In the genomic region with DNA sequence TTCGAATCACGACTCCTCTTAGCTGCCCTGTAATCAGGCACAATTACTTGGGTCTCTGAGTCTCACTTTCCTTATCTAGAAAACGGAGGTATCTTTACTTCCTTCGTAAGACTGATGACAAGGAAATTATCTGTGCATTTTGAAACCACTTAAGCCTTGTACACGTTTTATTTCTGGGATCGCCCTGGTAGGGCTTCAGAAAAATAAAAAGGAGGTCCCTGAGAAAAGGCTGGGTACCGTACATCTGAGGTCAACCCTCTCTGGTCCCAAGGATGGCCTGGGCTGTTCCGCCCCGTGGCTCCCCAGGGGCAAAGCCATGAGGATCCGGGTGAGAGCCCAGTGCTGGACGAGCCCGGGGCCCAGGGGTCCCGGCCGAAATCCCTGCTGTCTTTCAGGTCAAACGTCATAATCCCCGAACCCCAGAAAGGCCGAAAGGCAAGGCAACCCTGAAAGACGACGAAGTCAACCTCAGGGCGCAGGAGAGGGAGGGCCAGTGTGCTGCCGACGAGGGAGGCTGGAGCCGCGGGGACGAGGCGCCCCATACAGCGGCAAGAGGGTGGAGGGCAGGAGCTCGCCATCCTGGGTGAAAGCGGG, we compare ENCODE assay signal across 8 cellular contexts. TPM values are rescaled to one million over a fixed set of nuclear protein-coding genes. Genes with fewer than 3 reads are reported as not detected.
A peak's percentile ranks its signal among the peaks of the same experiment; 100 is the strongest.
DNase-seq lines count a peak whose midpoint lies in the region; FAIRE-seq and TF ChIP-seq lines count a peak whose summit lies in the region.

No MANE protein-coding gene starts in this region.

- peak overlapping the region; percentile 93 for H3K27ac ChIP-seq in effector memory CD4-positive, alpha-beta T cell (ENCODE audit: insufficient read depth, low read length, poor library complexity, severe bottlenecking)

- no peaks in the 10 kb centered on the region for H3K9me3 Mint-ChIP-seq in activated CD4-positive, alpha-beta T cell treated with anti-CD3 and anti-CD28 coated beads, Interleukin-2, amount 10 ng/mL, durations not matched to agents 7 days and 5 days
- H3K9me3 Mint-ChIP-seq in nephron: no peaks in the 10 kb centered on the region

- CTCF ChIA-PET in activated CD4-positive, alpha-beta T cell treated with anti-CD3 and anti-CD28 coated beads, Interleukin-2, amount 10 ng/mL, durations not matched to agents 7 days and 5 days (lab: Charles Lee): interaction anchor here (1.1 to 2.0 kb wide), 4 partner anchors 11 to 263 kb away, joined by 3 to 9 read pairs (median 7); a partner anchor contains a TSS

- DNase-seq in activated CD4-positive, alpha-beta T cell treated with anti-CD3 and anti-CD28 coated beads, Interleukin-2, amount 10 ng/mL, durations not matched to agents 7 days and 5 days: no peak
- DNase-seq in activated CD4-positive, alpha-beta T cell treated with anti-CD3 and anti-CD28 coated beads for 4 hours: no peak
- DNase-seq in LNCaP clone FGC (ENCODE audit: low read depth): no peak
- DNase-seq in effector memory CD4-positive, alpha-beta T cell: no peak
- DNase-seq in mesenteric fat pad (ENCODE audit: low spot score): no peak
- DNase-seq in ACHN: no peak
- DNase-seq in GM19239 (ENCODE audit: insufficient read length, low spot score): no peak

- H3K36me3 Mint-ChIP-seq in activated CD4-positive, alpha-beta T cell treated with anti-CD3 and anti-CD28 coated beads, Interleukin-2, amount 10 ng/mL, durations not matched to agents 7 days and 5 days (ENCODE audit: low read depth): peaks cover 36% of the 10 kb centered on the region
- peaks cover 30% of the 10 kb centered on the region for H3K36me3 Mint-ChIP-seq in nephron (ENCODE audit: low read depth)

- H3K9me3 ChIP-seq in effector memory CD4-positive, alpha-beta T cell (ENCODE audit: control insufficient read depth, low read length): no peaks in the 10 kb centered on the region

- TF ChIP-seq CTCF in LNCaP clone FGC (IDR thresholded peaks at IDR 0.05; ENCODE audit: control insufficient read depth, extremely low read depth, insufficient read depth) (no peak), nephron (IDR thresholded peaks at IDR 0.05; ENCODE audit: unreplicated experiment in 3 of 3) (no peak)

- peaks cover 57% of the 10 kb centered on the region for H3K4me1 ChIP-seq in effector memory CD4-positive, alpha-beta T cell (ENCODE audit: control insufficient read depth, insufficient read depth, low read length, poor library complexity, severe bottlenecking)

- peak overlapping the region; percentile 99 for H3K27ac Mint-ChIP-seq in activated CD4-positive, alpha-beta T cell treated with anti-CD3 and anti-CD28 coated beads, Interleukin-2, amount 10 ng/mL, durations not matched to agents 7 days and 5 days
- H3K27ac Mint-ChIP-seq in nephron: peak overlapping the region; percentile 100

- no peak for FAIRE-seq in GM19239 (lab: Jason Lieb, UNC)

- H3K27me3 Mint-ChIP-seq in activated CD4-positive, alpha-beta T cell treated with anti-CD3 and anti-CD28 coated beads, Interleukin-2, amount 10 ng/mL, durations not matched to agents 7 days and 5 days: no peaks in the 10 kb centered on the region
- no peaks in the 10 kb centered on the region for H3K27me3 Mint-ChIP-seq in nephron (ENCODE audit: low read depth)

- H3K4me1 Mint-ChIP-seq in activated CD4-positive, alpha-beta T cell treated with anti-CD3 and anti-CD28 coated beads, Interleukin-2, amount 10 ng/mL, durations not matched to agents 7 days and 5 days: peaks cover 46% of the 10 kb centered on the region
- peaks cover 26% of the 10 kb centered on the region for H3K4me1 Mint-ChIP-seq in nephron

- H3K27me3 ChIP-seq in effector memory CD4-positive, alpha-beta T cell (replicated peaks; ENCODE audit: control insufficient read depth, insufficient read depth, low read length, poor library complexity, severe bottlenecking): no peaks in the 10 kb centered on the region

- H3K4me3 ChIP-seq in LNCaP clone FGC (ENCODE audit: low read depth, low read length): peak overlapping the region; percentile 94
- peak overlapping the region; percentile 98 for H3K4me3 ChIP-seq in effector memory CD4-positive, alpha-beta T cell (ENCODE audit: insufficient read depth, low read depth, low read length, poor library complexity, severe bottlenecking)

- H3K4me3 Mint-ChIP-seq in activated CD4-positive, alpha-beta T cell treated with anti-CD3 and anti-CD28 coated beads, Interleukin-2, amount 10 ng/mL, durations not matched to agents 7 days and 5 days: peak overlapping the region; percentile 89
- peak overlapping the region; percentile 94 to 95 (median 95) for H3K4me3 Mint-ChIP-seq in nephron

- in situ Hi-C loops in ACHN (cut with HindIII; ENCODE audit: low pct_ligation_motif_present, low pct_unique_long_range_greater_than_20kb, low sequenced_read_pairs): no loop called here

- peaks cover 26% of the 10 kb centered on the region for H3K36me3 ChIP-seq in effector memory CD4-positive, alpha-beta T cell (ENCODE audit: control insufficient read depth, insufficient read depth, low read length)

- POLR2A ChIA-PET in activated CD4-positive, alpha-beta T cell treated with anti-CD3 and anti-CD28 coated beads, Interleukin-2, amount 10 ng/mL, durations not matched to agents 7 days and 5 days (lab: Charles Lee): interaction anchor here (0.5 to 2.0 kb wide), 4 partner anchors 37 to 529 kb away, joined by 3 to 9 read pairs (median 4); a partner anchor contains a TSS

RNA-seq across cellular contexts. Expression of a gene that starts 0.7 kb away (rescaled TPM):
- 100 to 1,000 TPM; 552 to 581 TPM for total RNA-seq in activated CD4-positive, alpha-beta T cell treated with anti-CD3 and anti-CD28 coated beads, Interleukin-2, amount 10 ng/mL, durations not matched to agents 7 days and 5 days
- total RNA-seq in mesenteric fat pad: 224 TPM

RNA-seq across cellular contexts. Expression of a gene that starts 23.3 kb away (rescaled TPM):
- total RNA-seq in activated CD4-positive, alpha-beta T cell treated with anti-CD3 and anti-CD28 coated beads, Interleukin-2, amount 10 ng/mL, durations not matched to agents 7 days and 5 days: 10 to 100 TPM; 66.8 to 68.0 TPM
- 22.4 TPM for total RNA-seq in mesenteric fat pad

RNA-seq across cellular contexts. Expression of a gene that starts 29.4 kb away (rescaled TPM):
- total RNA-seq in activated CD4-positive, alpha-beta T cell treated with anti-CD3 and anti-CD28 coated beads, Interleukin-2, amount 10 ng/mL, durations not matched to agents 7 days and 5 days: 1 to 10 TPM in 1 of 2 experiments, under 1 TPM in 1; 0.89 to 1.7 TPM
- 9.8 TPM for total RNA-seq in mesenteric fat pad

RNA-seq across cellular contexts. Expression of a gene that starts 34.7 kb away (rescaled TPM):
- not detected for total RNA-seq in activated CD4-positive, alpha-beta T cell treated with anti-CD3 and anti-CD28 coated beads, Interleukin-2, amount 10 ng/mL, durations not matched to agents 7 days and 5 days
- total RNA-seq in mesenteric fat pad: 0.03 TPM

RNA-seq across cellular contexts. Expression of a gene that starts 37.7 kb away (rescaled TPM):
- not detected for total RNA-seq in activated CD4-positive, alpha-beta T cell treated with anti-CD3 and anti-CD28 coated beads, Interleukin-2, amount 10 ng/mL, durations not matched to agents 7 days and 5 days
- total RNA-seq in mesenteric fat pad: not detected
